ENCODE assay signal across 10 cellular contexts in genomic region chr12:62758216-62758615, GRCh38.
DNase-seq lines count a peak whose midpoint lies in the region; ATAC-seq and TF ChIP-seq lines count a peak whose summit lies in the region.
"Had no signal": no experiment of that assay in that cellular context is flagged by ENCODE, and none has a peak within 500 bp of the region (broad histone marks: within the 10 kb centered on the region; RNA-seq: fewer than 3 reads in every experiment).

No MANE protein-coding gene starts in this region.

- peaks cover 0 to 8% of the 10 kb centered on the region in 2 donors for H3K4me1 Mint-ChIP-seq in stimulated activated naive B cell treated with anti-CD40 and anti-IgM and Interleukin-4, amounts not matched to agents 10 μg/mL and 1 μg/mL and 100 μg/mL, for 72 hours

- no peak for TF ChIP-seq CTCF in AG09319 (IDR thresholded peaks at IDR 0.05; ENCODE audit: low read depth, low read length)
- TF ChIP-seq CTCF in astrocyte of the cerebellum (IDR thresholded peaks at IDR 0.05; ENCODE audit: low read depth, low read length, missing control alignments), result no peak

- no peak overlapping the region for H3K4me3 Mint-ChIP-seq in stimulated activated naive B cell treated with anti-CD40 and anti-IgM and Interleukin-4, amounts not matched to agents 10 μg/mL and 1 μg/mL and 100 μg/mL, for 72 hours

- H3K4me3 ChIP-seq in astrocyte of the cerebellum (ENCODE audit: low read depth, low read length), result no peak overlapping the region
- H3K4me3 ChIP-seq: BLaER1 had no signal

- in situ Hi-C loops in astrocyte of the cerebellum (cut with HindIII; ENCODE audit: low sequenced_read_pairs), result no loop called here

- ATAC-seq in HG02884 (IDR thresholded peaks at IDR 0.05; ENCODE audit: unreplicated experiment), result peak; percentile 51
- ATAC-seq in stimulated activated naive B cell treated with anti-CD40 and anti-IgM and Interleukin-4, amounts not matched to agents 10 μg/mL and 1 μg/mL and 100 μg/mL, for 72 hours (replicated peaks), result no peak

- no peaks in the 10 kb centered on the region for H3K36me3 Mint-ChIP-seq in stimulated activated naive B cell treated with anti-CD40 and anti-IgM and Interleukin-4, amounts not matched to agents 10 μg/mL and 1 μg/mL and 100 μg/mL, for 72 hours

- no peaks in the 10 kb centered on the region for H3K9me3 Mint-ChIP-seq in stimulated activated naive B cell treated with anti-CD40 and anti-IgM and Interleukin-4, amounts not matched to agents 10 μg/mL and 1 μg/mL and 100 μg/mL, for 72 hours

- peaks cover 10 to 12% of the 10 kb centered on the region in 2 donors for H3K27me3 Mint-ChIP-seq in stimulated activated naive B cell treated with anti-CD40 and anti-IgM and Interleukin-4, amounts not matched to agents 10 μg/mL and 1 μg/mL and 100 μg/mL, for 72 hours

- H3K27ac Mint-ChIP-seq in stimulated activated naive B cell treated with anti-CD40 and anti-IgM and Interleukin-4, amounts not matched to agents 10 μg/mL and 1 μg/mL and 100 μg/mL, for 72 hours, result no peak overlapping the region

- peak; percentile 41 for DNase-seq in AG09319 (ENCODE audit: extremely low read depth, low read depth)
- DNase-seq in astrocyte of the cerebellum (ENCODE audit: low read depth), result peak; percentile 56
- peak; percentile 16 for DNase-seq in kidney tubule cell (ENCODE audit: low spot score)
- no peak for DNase-seq in NCI-H226
- no peak for DNase-seq in activated CD4-positive, alpha-beta T cell treated with anti-CD3 and anti-CD28 coated beads, Interleukin-2, amount 50 U/mL, for 1 hour
- no peak for DNase-seq in stimulated activated naive B cell treated with anti-CD40 and anti-IgM and Interleukin-4, amounts not matched to agents 10 μg/mL and 1 μg/mL and 100 μg/mL, for 72 hours
- no peak for DNase-seq in NCI-H1092 treated with DMSO at 0.1 percent for 48 hours (lab: John Stamatoyannopoulos, UW)
- DNase-seq: NCI-H2081 treated with DMSO at 0.1 percent for 48 hours had no signal

Comparison
In these comparisons a context has a peak if more than half of its experiments do, and no peak if none do; other contexts are left out.
1. DNase-seq: peak in AG09319 (single experiment), astrocyte of the cerebellum (single experiment) and kidney tubule cell (single experiment); none in NCI-H226 (single experiment), activated CD4-positive, alpha-beta T cell treated with anti-CD3 and anti-CD28 coated beads, Interleukin-2, amount 50 U/mL, for 1 hour (single experiment), stimulated activated naive B cell treated with anti-CD40 and anti-IgM and Interleukin-4, amounts not matched to agents 10 μg/mL and 1 μg/mL and 100 μg/mL, for 72 hours (single experiment) and NCI-H1092 treated with DMSO at 0.1 percent for 48 hours (single experiment).